Comparison of ENCODE assay signal across 11 cellular contexts in genomic region chr9:137216188-137216965, GRCh38.
A peak's percentile ranks its signal among the peaks of the same experiment; 100 is the strongest.
DNase-seq lines count a peak whose midpoint lies in the region; TF ChIP-seq lines count a peak whose summit lies in the region.
"Had no signal": no experiment of that assay in that cellular context is flagged by ENCODE, and none has a peak within 500 bp of the region (broad histone marks: within the 10 kb centered on the region; RNA-seq: fewer than 3 reads in every experiment).

No MANE protein-coding gene starts in this region.

- DNase-seq in left kidney (ENCODE audit: low read depth, low spot score) (peak; percentile 40), NCI-H2029 treated with DMSO at 0.1 percent for 48 hours (lab: John Stamatoyannopoulos, UW) (no peak)
- no peak for DNase-seq in effector CD4-positive, alpha-beta T cell
- DNase-seq: activated CD4-positive, alpha-beta T cell treated with anti-CD3 and anti-CD28 coated beads, Interleukin-2, amount 10 ng/mL, durations not matched to agents 24 days and 14 days; activated T-cell treated with anti-CD3 and anti-CD28 coated beads for 4 hours; brain microvascular endothelial cell; erythroblast; NCI-H2081 treated with DMSO at 0.1 percent for 48 hours; SK-N-SH; stimulated activated naive B cell treated with anti-CD40 and anti-IgM and Interleukin-4, amounts not matched to agents 10 μg/mL and 1 μg/mL and 100 μg/mL, for 72 hours had no signal

- TF ChIP-seq CTCF in C4-2B (conservative IDR thresholded peaks at IDR 0.05): no peak

- peak overlapping the region; percentile 98 for H3K27ac ChIP-seq in C4-2B
- H3K27ac ChIP-seq: brain microvascular endothelial cell had no signal
